ENCODE assay signal across 11 cellular contexts in genomic region chr20:32522775-32523612, GRCh38.
DNase-seq lines count a peak whose midpoint lies in the region; ATAC-seq, FAIRE-seq and TF ChIP-seq lines count a peak whose summit lies in the region.
"Had no signal": no experiment of that assay in that cellular context is flagged by ENCODE, and none has a peak within 500 bp of the region (broad histone marks: within the 10 kb centered on the region; RNA-seq: fewer than 3 reads in every experiment).

No MANE protein-coding gene starts in this region.

- peaks cover 3 to 13% of the 10 kb centered on the region in 2 donors for H3K4me1 ChIP-seq in kidney (ENCODE audit: control insufficient read depth in 1 of 2, insufficient read depth in 1 of 2, low read depth in 1 of 2, low read length in 2 of 2)

- no peaks in the 10 kb centered on the region for H3K36me3 ChIP-seq in kidney (ENCODE audit: control insufficient read depth in 1 of 2, insufficient read depth in 2 of 2, low read length in 2 of 2)
- H3K36me3 ChIP-seq: pancreas had no signal

- H3K4me1 Mint-ChIP-seq in CD4-positive, alpha-beta T cell (ENCODE audit: low read depth), result peaks cover 71% of the 10 kb centered on the region

- CTCF ChIA-PET in CD4-positive, alpha-beta T cell (lab: Charles Lee), result interaction anchor here (1.0 to 5.8 kb wide), 7 partner anchors 10 to 130 kb away, joined by 3 to 75 read pairs (median 6); no protein-coding TSS in a partner anchor

- peak overlapping the region; percentile 58 for H3K4me3 Mint-ChIP-seq in CD4-positive, alpha-beta T cell

- H3K9ac ChIP-seq in kidney (ENCODE audit: low read length in 2 of 2), result no peak overlapping the region

- H3K27ac ChIP-seq in CD4-positive, alpha-beta T cell (ENCODE audit: low read depth, low read length), result peak overlapping the region; percentile 69
- H3K27ac ChIP-seq in kidney (ENCODE audit: low read depth in 2 of 2, low read length in 2 of 2), result no peak overlapping the region
- H3K27ac ChIP-seq: pancreas had no signal

- H3K9me3 ChIP-seq in CD4-positive, alpha-beta T cell (ENCODE audit: control insufficient read depth, low read length), result no peaks in the 10 kb centered on the region
- H3K9me3 ChIP-seq in kidney (ENCODE audit: control insufficient read depth in 1 of 2, low read length in 2 of 2), result no peaks in the 10 kb centered on the region
- H3K9me3 ChIP-seq: pancreas had no signal

- H3K4me3 ChIP-seq in kidney (ENCODE audit: low read length in 2 of 2), result no peak overlapping the region
- H3K4me3 ChIP-seq: pancreas had no signal

- TF ChIP-seq CTCF in CD4-positive, alpha-beta T cell (IDR thresholded peaks at IDR 0.05), result no peak
- TF ChIP-seq CTCF in kidney (IDR thresholded peaks at IDR 0.05; ENCODE audit: borderline replicate concordance, extremely low read depth, insufficient read depth), result no peak

- FAIRE-seq in H54 (lab: Jason Lieb, UNC) (no peak), kidney (lab: Jason Lieb, UNC) (no peak)
- FAIRE-seq: pancreas had no signal

- H3K27me3 ChIP-seq in CD4-positive, alpha-beta T cell (ENCODE audit: control insufficient read depth, insufficient read depth, low read length), result no peaks in the 10 kb centered on the region
- H3K27me3 ChIP-seq: pancreas had no signal

- no peak for TF ChIP-seq POLR2A in H54 (IDR thresholded peaks at IDR 0.05; ENCODE audit: low read depth, low read length)

- H3K36me3 Mint-ChIP-seq in CD4-positive, alpha-beta T cell (ENCODE audit: low read depth), result peaks cover 63% of the 10 kb centered on the region

- no peaks in the 10 kb centered on the region for H3K27me3 Mint-ChIP-seq in CD4-positive, alpha-beta T cell

- intact Hi-C loops in CD4-positive, alpha-beta T cell (cut with DNase I, micrococcal nuclease), result loop anchor here (1.0 to 10.0 kb wide), 5 partner anchors 16 to 491 kb away; partner anchors contain the start of gene NOL4L (in 1 of the 2)
- intact Hi-C loops in kidney (cut with DNase I), result loop anchor here (5.0 kb wide), 1 partner anchor 129 kb away; no protein-coding TSS in a partner anchor

- peak in 1 of 10 experiments; percentile 35 for DNase-seq in CD4-positive, alpha-beta T cell
- DNase-seq in H54 (ENCODE audit: insufficient read length, low spot score) (peak; percentile 77), SK-N-DZ (ENCODE audit: low spot score) (peak; percentile 85), kidney (peak; percentile 63), dermis blood vessel endothelial cell (no peak)
- DNase-seq: activated CD4-positive, alpha-beta T cell treated with anti-CD3 and anti-CD28 coated beads, Interleukin-2, amount 50 U/mL, for 1 hour; cortex of kidney had no signal

- no peaks in the 10 kb centered on the region for H3K9me3 Mint-ChIP-seq in CD4-positive, alpha-beta T cell

- H3K27ac Mint-ChIP-seq in CD4-positive, alpha-beta T cell, result peak overlapping the region; percentile 99

- peak; percentile 5 for ATAC-seq in CD4-positive, alpha-beta T cell (ENCODE audit: poor library complexity)
- ATAC-seq in GM19351 (IDR thresholded peaks at IDR 0.05; ENCODE audit: unreplicated experiment), result no peak
- no peak for ATAC-seq in GM21576 (IDR thresholded peaks at IDR 0.05; ENCODE audit: unreplicated experiment)
- ATAC-seq in GM18867 (IDR thresholded peaks at IDR 0.05; ENCODE audit: unreplicated experiment), result no peak
- ATAC-seq: pancreas had no signal

- POLR2A ChIA-PET in CD4-positive, alpha-beta T cell (lab: Charles Lee), result interaction anchor here (0.9 to 9.6 kb wide), 7 partner anchors 10 to 130 kb away, joined by 3 to 314 read pairs (median 12); partner anchors contain the start of gene NOL4L
